Comparison of ENCODE assay signal across 40 cellular contexts in the genomic region with DNA sequence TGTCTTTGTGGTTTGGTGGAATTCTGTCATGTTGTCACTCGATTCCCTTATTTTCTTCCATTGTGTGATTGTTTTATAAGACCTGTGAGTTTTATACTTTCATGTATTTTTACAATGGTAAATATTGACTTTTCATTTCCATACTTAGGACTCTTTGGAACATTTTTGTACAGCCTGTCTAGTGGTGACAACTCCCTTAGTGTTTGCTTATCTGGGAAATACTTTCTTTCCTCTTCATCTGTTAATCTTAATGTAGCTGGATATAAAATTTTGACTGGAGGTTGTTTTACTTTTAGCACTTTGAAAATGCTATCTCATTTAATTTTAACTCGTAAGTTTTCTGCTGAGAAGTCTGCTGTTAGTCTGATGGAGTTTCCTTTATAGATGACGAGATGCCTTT.
"Had no signal": no experiment of that assay in that cellular context is flagged by ENCODE, and none has a peak within 500 bp of the region (broad histone marks: within the 10 kb centered on the region; RNA-seq: fewer than 3 reads in every experiment).

No MANE protein-coding gene starts in this region.

- H3K4me3 ChIP-seq: adrenal gland, ascending aorta, body of pancreas, breast epithelium, cardiac muscle cell had no signal

- FAIRE-seq: astrocyte, bronchial epithelial cell had no signal

- H3K36me3 ChIP-seq: adrenal gland, ascending aorta, brain microvascular endothelial cell, breast epithelium, cardiac muscle cell had no signal

- H3K27me3 ChIP-seq: adrenal gland, ascending aorta, body of pancreas, brain microvascular endothelial cell, breast epithelium, cardiac muscle cell had no signal

- H3K27ac Mint-ChIP-seq: activated naive CD4-positive, alpha-beta T cell treated with anti-CD3 and anti-CD28 coated beads for 36 hours; activated naive CD4-positive, alpha-beta T cell treated with anti-CD3 and anti-CD28 coated beads, Interleukin-2, amount 10 ng/mL, durations not matched to agents 7 days and 5 days; activated naive CD4-positive, alpha-beta T cell treated with anti-CD3 and anti-CD28 coated beads, Interleukin-2, amount 50 U/mL, for 24 hours; activated naive CD4-positive, alpha-beta T cell treated with anti-CD3 and anti-CD28 coated beads, Interleukin-2, amount 50 U/mL, for 72 hours; activated naive CD8-positive, alpha-beta T cell; activated naive CD8-positive, alpha-beta T cell treated with anti-CD3 and anti-CD28 coated beads for 36 hours; activated naive CD8-positive, alpha-beta T cell treated with anti-CD3 and anti-CD28 coated beads, Interleukin-2, amount 10 ng/mL, durations not matched to agents 7 days and 5 days; activated naive CD8-positive, alpha-beta T cell treated with anti-CD3 and anti-CD28 coated beads, Interleukin-2, amount 50 U/mL, for 24 hours; activated T-cell treated with anti-CD3 and anti-CD28 coated beads, Interleukin-2, amount 50 U/mL, for 24 hours; activated T-cell treated with anti-CD3 and anti-CD28 coated beads, Interleukin-2, amount 50 U/mL, for 72 hours; activated T-helper 1 cell treated with anti-CD3 and anti-CD28 coated beads, Interleukin-12 subunit alpha, Interleukin-12 subunit beta, Interleukin-2, Interleukin-4 antibody, amounts not matched to agents 30 ng/mL and 10 ng/mL and 1 ng/mL, durations not matched to agents 14 hours and 24 hours and 36 hours; activated T-helper 17 cell treated with anti-CD3 and anti-CD28 coated beads, Interleukin-2, amount 50 U/mL, for 72 hours; activated T-helper 2 cell treated with anti-CD3 and anti-CD28 coated beads, Interferon-gamma antibody, Interleukin-2, Interleukin-4, amounts not matched to agents 10 μg/mL and 5 μg/mL and 100 μg/mL, durations not matched to agents 14 hours and 24 hours and 36 hours; brain had no signal

- DNase-seq: activated effector memory CD4-positive, alpha-beta T cell treated with anti-CD3 and anti-CD28 coated beads, Interleukin-2, amount 50 U/mL, for 16 hours; activated effector memory CD4-positive, alpha-beta T cell treated with Interleukin-2 at 50 U/mL for 16 hours; activated gamma-delta T cell; activated gamma-delta T cell treated with Interleukin-2 at 50 U/mL for 16 hours; activated naive CD4-positive, alpha-beta T cell; activated naive CD4-positive, alpha-beta T cell treated with anti-CD3 and anti-CD28 coated beads for 36 hours; activated naive CD4-positive, alpha-beta T cell treated with anti-CD3 and anti-CD28 coated beads, Interleukin-2, amount 10 ng/mL, durations not matched to agents 7 days and 5 days; activated naive CD4-positive, alpha-beta T cell treated with anti-CD3 and anti-CD28 coated beads, Interleukin-2, amount 50 U/mL, for 16 hours; activated naive CD4-positive, alpha-beta T cell treated with Interleukin-2 at 50 U/mL for 16 hours; activated naive CD8-positive, alpha-beta T cell treated with anti-CD3 and anti-CD28 coated beads for 36 hours; activated naive CD8-positive, alpha-beta T cell treated with anti-CD3 and anti-CD28 coated beads, Interleukin-2, amount 10 ng/mL, durations not matched to agents 7 days and 5 days; activated naive CD8-positive, alpha-beta T cell treated with anti-CD3 and anti-CD28 coated beads, Interleukin-2, amount 50 U/mL, for 24 hours; activated T-cell treated with anti-CD3 and anti-CD28 coated beads, Interleukin-2, amount 50 U/mL, for 1 hour; activated T-cell treated with anti-CD3 and anti-CD28 coated beads, Interleukin-2, amount 50 U/mL, for 24 hours; activated T-cell treated with anti-CD3 and anti-CD28 coated beads, Interleukin-2, amount 50 U/mL, for 4 hours; activated T-cell treated with anti-CD3 and anti-CD28 coated beads, Interleukin-2, amount 50 U/mL, for 48 hours; activated T-cell treated with anti-CD3 and anti-CD28 coated beads, Interleukin-2, amount 50 U/mL, for 72 hours; adrenal gland; amniotic stem cell; amygdala; anterior cingulate cortex; aorta; body of pancreas; brain microvascular endothelial cell; caudate nucleus; central memory CD4-positive, alpha-beta T cell; cerebellar nuclear complex had no signal

- H3K27ac ChIP-seq: adrenal gland, ascending aorta, body of pancreas, brain microvascular endothelial cell, breast epithelium, cardiac muscle cell had no signal

- H3K9me3 ChIP-seq: body of pancreas had no signal

- H3K4me1 ChIP-seq: adrenal gland, ascending aorta, body of pancreas, breast epithelium had no signal

- H3K36me3 Mint-ChIP-seq: activated naive CD4-positive, alpha-beta T cell treated with anti-CD3 and anti-CD28 coated beads, Interleukin-2, amount 10 ng/mL, durations not matched to agents 7 days and 5 days; activated naive CD4-positive, alpha-beta T cell treated with anti-CD3 and anti-CD28 coated beads, Interleukin-2, amount 50 U/mL, for 24 hours; activated naive CD8-positive, alpha-beta T cell; activated naive CD8-positive, alpha-beta T cell treated with anti-CD3 and anti-CD28 coated beads for 36 hours; activated naive CD8-positive, alpha-beta T cell treated with anti-CD3 and anti-CD28 coated beads, Interleukin-2, amount 10 ng/mL, durations not matched to agents 7 days and 5 days had no signal

- ATAC-seq: activated naive CD4-positive, alpha-beta T cell treated with anti-CD3 and anti-CD28 coated beads, Interleukin-2, amount 50 U/mL, for 72 hours; activated naive CD8-positive, alpha-beta T cell treated with anti-CD3 and anti-CD28 coated beads, Interleukin-2, amount 50 U/mL, for 24 hours; activated T-cell treated with anti-CD3 and anti-CD28 coated beads, Interleukin-2, amount 50 U/mL, for 4 hours; activated T-cell treated with anti-CD3 and anti-CD28 coated beads, Interleukin-2, amount 50 U/mL, for 72 hours; activated T-helper 17 cell treated with anti-CD3 and anti-CD28 coated beads, Interleukin-2, amount 50 U/mL, for 72 hours; body of pancreas had no signal

- H3K4me1 Mint-ChIP-seq: activated naive CD4-positive, alpha-beta T cell treated with anti-CD3 and anti-CD28 coated beads, Interleukin-2, amount 10 ng/mL, durations not matched to agents 7 days and 5 days; activated naive CD4-positive, alpha-beta T cell treated with anti-CD3 and anti-CD28 coated beads, Interleukin-2, amount 50 U/mL, for 24 hours; activated naive CD8-positive, alpha-beta T cell treated with anti-CD3 and anti-CD28 coated beads for 36 hours; activated naive CD8-positive, alpha-beta T cell treated with anti-CD3 and anti-CD28 coated beads, Interleukin-2, amount 10 ng/mL, durations not matched to agents 7 days and 5 days; activated naive CD8-positive, alpha-beta T cell treated with anti-CD3 and anti-CD28 coated beads, Interleukin-2, amount 50 U/mL, for 24 hours; activated T-helper 17 cell treated with anti-CD3 and anti-CD28 coated beads, Interleukin-2, amount 50 U/mL, for 72 hours; brain; central memory CD8-positive, alpha-beta T cell had no signal

- H3K4me3 Mint-ChIP-seq: activated naive CD4-positive, alpha-beta T cell treated with anti-CD3 and anti-CD28 coated beads for 36 hours; activated naive CD4-positive, alpha-beta T cell treated with anti-CD3 and anti-CD28 coated beads, Interleukin-2, amount 10 ng/mL, durations not matched to agents 7 days and 5 days; activated naive CD4-positive, alpha-beta T cell treated with anti-CD3 and anti-CD28 coated beads, Interleukin-2, amount 50 U/mL, for 24 hours; activated naive CD8-positive, alpha-beta T cell; activated naive CD8-positive, alpha-beta T cell treated with anti-CD3 and anti-CD28 coated beads for 36 hours; activated naive CD8-positive, alpha-beta T cell treated with anti-CD3 and anti-CD28 coated beads, Interleukin-2, amount 10 ng/mL, durations not matched to agents 7 days and 5 days; activated naive CD8-positive, alpha-beta T cell treated with anti-CD3 and anti-CD28 coated beads, Interleukin-2, amount 50 U/mL, for 24 hours; activated T-cell treated with anti-CD3 and anti-CD28 coated beads, Interleukin-2, amount 50 U/mL, for 24 hours; activated T-cell treated with anti-CD3 and anti-CD28 coated beads, Interleukin-2, amount 50 U/mL, for 4 hours; activated T-cell treated with anti-CD3 and anti-CD28 coated beads, Interleukin-2, amount 50 U/mL, for 72 hours; activated T-helper 1 cell treated with anti-CD3 and anti-CD28 coated beads, Interleukin-12 subunit alpha, Interleukin-12 subunit beta, Interleukin-2, Interleukin-4 antibody, amounts not matched to agents 30 ng/mL and 10 ng/mL and 1 ng/mL, durations not matched to agents 14 hours and 24 hours and 36 hours; activated T-helper 17 cell treated with anti-CD3 and anti-CD28 coated beads, Interleukin-2, amount 50 U/mL, for 72 hours; brain; central memory CD8-positive, alpha-beta T cell had no signal

- H3K27me3 Mint-ChIP-seq: activated naive CD4-positive, alpha-beta T cell treated with anti-CD3 and anti-CD28 coated beads, Interleukin-2, amount 10 ng/mL, durations not matched to agents 7 days and 5 days; activated naive CD4-positive, alpha-beta T cell treated with anti-CD3 and anti-CD28 coated beads, Interleukin-2, amount 50 U/mL, for 24 hours; activated naive CD8-positive, alpha-beta T cell; activated naive CD8-positive, alpha-beta T cell treated with anti-CD3 and anti-CD28 coated beads for 36 hours; activated naive CD8-positive, alpha-beta T cell treated with anti-CD3 and anti-CD28 coated beads, Interleukin-2, amount 10 ng/mL, durations not matched to agents 7 days and 5 days; activated naive CD8-positive, alpha-beta T cell treated with anti-CD3 and anti-CD28 coated beads, Interleukin-2, amount 50 U/mL, for 24 hours; activated T-cell treated with anti-CD3 and anti-CD28 coated beads, Interleukin-2, amount 50 U/mL, for 24 hours; activated T-helper 17 cell treated with anti-CD3 and anti-CD28 coated beads, Interleukin-2, amount 50 U/mL, for 72 hours; central memory CD8-positive, alpha-beta T cell had no signal
